8 cellular contexts compared by ENCODE assay signal in the genomic region with DNA sequence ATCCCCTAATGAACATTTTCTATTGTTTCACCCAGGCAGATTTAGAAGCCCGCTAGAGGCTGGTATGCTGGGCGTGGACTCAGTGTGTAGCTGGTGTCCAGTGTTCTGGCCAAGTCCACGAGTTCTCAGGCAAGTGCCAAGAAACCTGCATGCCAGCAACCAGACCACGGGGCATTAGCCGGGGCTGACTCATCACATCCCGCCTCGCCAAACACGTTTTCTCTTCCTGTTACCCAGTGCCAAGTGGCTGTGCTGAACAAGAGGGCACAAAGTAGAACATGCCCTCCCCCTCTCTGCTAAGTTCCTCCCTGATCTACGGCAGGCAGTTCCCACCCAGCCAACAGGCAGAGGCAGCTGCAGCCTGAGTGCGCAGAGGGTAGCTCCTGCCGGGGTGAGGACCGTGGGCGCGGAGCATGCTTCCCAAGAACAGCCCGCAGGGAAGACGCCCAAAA. TPM values are rescaled to one million over a fixed set of nuclear protein-coding genes. Genes with fewer than 3 reads are reported as not detected.
DNase-seq lines count a peak whose midpoint lies in the region; ATAC-seq and TF ChIP-seq lines count a peak whose summit lies in the region.

No MANE protein-coding gene starts in this region.

- H3K4me3 ChIP-seq in fibroblast of mammary gland (ENCODE audit: control insufficient read depth, low read depth, low read length) (no peak overlapping the region), WERI-Rb-1 (ENCODE audit: low read depth, low read length) (no peak overlapping the region)

- peaks cover 9% of the 10 kb centered on the region for H3K4me1 Mint-ChIP-seq in activated T-cell treated with anti-CD3 and anti-CD28 coated beads, Interleukin-2, amount 50 U/mL, for 24 hours (ENCODE audit: low read depth)

- H3K9me3 ChIP-seq in WERI-Rb-1 (ENCODE audit: severe bottlenecking): no peaks in the 10 kb centered on the region

- H3K36me3 Mint-ChIP-seq in activated T-cell treated with anti-CD3 and anti-CD28 coated beads, Interleukin-2, amount 50 U/mL, for 24 hours (ENCODE audit: low read depth): no peaks in the 10 kb centered on the region

- no peak for TF ChIP-seq CTCF in fibroblast of mammary gland (conservative IDR thresholded peaks at IDR 0.05; ENCODE audit: control insufficient read depth, insufficient read depth, low read depth, low read length)
- no peak for TF ChIP-seq CTCF in omental fat pad (IDR thresholded peaks at IDR 0.05)
- no peak for TF ChIP-seq CTCF in WERI-Rb-1 (IDR thresholded peaks at IDR 0.05; ENCODE audit: low read depth, low read length)

- H3K27me3 Mint-ChIP-seq in activated T-cell treated with anti-CD3 and anti-CD28 coated beads, Interleukin-2, amount 50 U/mL, for 24 hours: peaks cover 10% of the 10 kb centered on the region

- H3K27ac Mint-ChIP-seq in activated T-cell treated with anti-CD3 and anti-CD28 coated beads, Interleukin-2, amount 50 U/mL, for 24 hours: no peak overlapping the region

- POLR2A ChIA-PET in HEK293T (lab: Yijun Ruan, JAX): no interaction called here

- ATAC-seq in omental fat pad (ENCODE audit: low FRiP score): peak; percentile 95
- no peak for ATAC-seq in HG02852 (IDR thresholded peaks at IDR 0.05; ENCODE audit: unreplicated experiment)

- peak overlapping the region; percentile 32 for H3K4me3 Mint-ChIP-seq in activated T-cell treated with anti-CD3 and anti-CD28 coated beads, Interleukin-2, amount 50 U/mL, for 24 hours

- H3K36me3 ChIP-seq in WERI-Rb-1: no peaks in the 10 kb centered on the region

- DNase-seq in activated T-cell treated with anti-CD3 and anti-CD28 coated beads, Interleukin-2, amount 50 U/mL, for 24 hours: no peak
- no peak for DNase-seq in activated T-cell treated with anti-CD3 and anti-CD28 coated beads, Interleukin-2, amount 50 U/mL, for 1 hour
- DNase-seq in SHP77 (lab: John Stamatoyannopoulos, UW) (peak; percentile 64 to 74), fibroblast of mammary gland (ENCODE audit: low read depth) (peak; percentile 91), omental fat pad (ENCODE audit: low spot score) (peak; percentile 38), WERI-Rb-1 (no peak), HEK293T (ENCODE audit: extremely low spot score) (no peak)

- H3K27me3 ChIP-seq in WERI-Rb-1 (ENCODE audit: insufficient read depth, low read depth, severe bottlenecking): no peaks in the 10 kb centered on the region

- no peak overlapping the region for H3K27ac ChIP-seq in WERI-Rb-1

- peaks cover 13% of the 10 kb centered on the region for H3K9me3 Mint-ChIP-seq in activated T-cell treated with anti-CD3 and anti-CD28 coated beads, Interleukin-2, amount 50 U/mL, for 24 hours

- CTCF ChIA-PET in HEK293T (lab: Yijun Ruan, JAX): no interaction called here

TF ChIP-seq in HEK293T, 16 proteins besides CTCF, POLR2A, EP300 and RAD21:
- TF ChIP-seq LEF1 (IDR thresholded peaks at IDR 0.05; ENCODE audit: borderline replicate concordance) (no peak), FOXM1 (IDR thresholded peaks at IDR 0.05; ENCODE audit: borderline replicate concordance) (no peak), NFRKB (IDR thresholded peaks at IDR 0.05) (no peak), SUZ12 (IDR thresholded peaks at IDR 0.05) (no peak), BHLHE40 (IDR thresholded peaks at IDR 0.05; ENCODE audit: borderline replicate concordance) (no peak), FOXA1 (IDR thresholded peaks at IDR 0.05) (no peak), ARNT (IDR thresholded peaks at IDR 0.05) (no peak), ELF4 (IDR thresholded peaks at IDR 0.05) (no peak), TARDBP (IDR thresholded peaks at IDR 0.05) (no peak), ZNF384 (IDR thresholded peaks at IDR 0.05) (no peak), SP1 (IDR thresholded peaks at IDR 0.05) (no peak), CTBP1 (IDR thresholded peaks at IDR 0.05; ENCODE audit: borderline replicate concordance) (no peak), FOXK2 (IDR thresholded peaks at IDR 0.05) (no peak), L3MBTL2 (conservative IDR thresholded peaks at IDR 0.05) (no peak)

RNA-seq across cellular contexts. Expression of a gene that starts 29.6 kb away (rescaled TPM):
- total RNA-seq in omental fat pad: 10 to 100 TPM in 1 of 4 donors, 1 to 10 TPM in 3; 1.9 to 10.9 (median 4.6) TPM

Comparison
In these comparisons a context has a peak if more than half of its experiments do, and no peak if none do; other contexts are left out.
1. DNase-seq: peak in SHP77 (2 of 2), fibroblast of mammary gland (single experiment) and omental fat pad (single experiment); none in activated T-cell treated with anti-CD3 and anti-CD28 coated beads, Interleukin-2, amount 50 U/mL, for 24 hours (single experiment), activated T-cell treated with anti-CD3 and anti-CD28 coated beads, Interleukin-2, amount 50 U/mL, for 1 hour (single experiment), WERI-Rb-1 (single experiment) and HEK293T (single experiment).